ENCODE assay signal across 1 cellular context in genomic region chr2:237692601-237693079, GRCh38.
TF ChIP-seq lines count a peak whose summit lies in the region.

No MANE protein-coding gene starts in this region.

TF ChIP-seq in K562, 482 proteins besides CTCF, POLR2A, EP300 and RAD21 (continued from another document and continues in another):
- TF ChIP-seq THRA (IDR thresholded peaks at IDR 0.05) (no peak), ZNF766 (CRISPR knock-in tag; conservative IDR thresholded peaks at IDR 0.05) (no peak), PHF8 (IDR thresholded peaks at IDR 0.05; ENCODE audit: borderline replicate concordance, low read length) (peak; percentile 11; the same call in 1 of the 2 replicates), HNRNPL (IDR thresholded peaks at IDR 0.05; ENCODE audit: low read depth, low read length) (no peak), HMBOX1 (IDR thresholded peaks at IDR 0.05) (no peak), WHSC1 (IDR thresholded peaks at IDR 0.05; ENCODE audit: low read length) (no peak), MNT (conservative IDR thresholded peaks at IDR 0.05) (peak; percentile 57 to 77), THAP12 (CRISPR knock-in tag; IDR thresholded peaks at IDR 0.05) (no peak), IFI16 (CRISPR knock-in tag; IDR thresholded peaks at IDR 0.05) (no peak), ZFX (CRISPR knock-in tag; IDR thresholded peaks at IDR 0.05) (peak; percentile 36; the same call in 1 of the 2 replicates), NUFIP1 (IDR thresholded peaks at IDR 0.05; ENCODE audit: partially characterized antibody) (no peak), E2F6 (IDR thresholded peaks at IDR 0.05; ENCODE audit: borderline replicate concordance in 1 of 2, extremely low read depth in 1 of 2, insufficient read depth in 1 of 2, insufficient read length in 1 of 2, low read depth in 1 of 2, low read length in 1 of 2, poor library complexity in 1 of 2, severe bottlenecking in 1 of 2) (peak in 1 of 2 experiments; percentile 76), MGA (IDR thresholded peaks at IDR 0.05) (peak; percentile 53), MLLT1 (IDR thresholded peaks at IDR 0.05) (no peak), NRF1 (conservative IDR thresholded peaks at IDR 0.05 in 1 of 2, IDR thresholded peaks at IDR 0.05 in 1 of 2) (0 out of 4 replicates have a peak, but pooled peaks of 1 of the 2 experiments have one; percentile 34), CBFB (CRISPR knock-in tag; IDR thresholded peaks at IDR 0.05) (no peak), ZBTB11 (CRISPR knock-in tag; IDR thresholded peaks at IDR 0.05) (peak in 1 of 3 experiments; percentile 3; a peak in 1 of 6 replicates), CCAR2 (IDR thresholded peaks at IDR 0.05; ENCODE audit: low read depth, low read length) (no peak), GMEB1 (CRISPR knock-in tag; IDR thresholded peaks at IDR 0.05) (no peak), MAFK (IDR thresholded peaks at IDR 0.05; ENCODE audit: low read length) (no peak), ZNF785 (CRISPR knock-in tag; IDR thresholded peaks at IDR 0.05) (no peak), CBX3 (IDR thresholded peaks at IDR 0.05; ENCODE audit: borderline replicate concordance in 1 of 2, low read length in 2 of 2) (no peak), ZNF133 (CRISPR knock-in tag; IDR thresholded peaks at IDR 0.05) (no peak), NR2C2 (CRISPR knock-in tag; IDR thresholded peaks at IDR 0.05) (no peak), NR2C2 (tag; IDR thresholded peaks at IDR 0.05) (no peak), RBBP5 (IDR thresholded peaks at IDR 0.05; ENCODE audit: borderline replicate concordance, insufficient read depth, low read length, poor library complexity, severe bottlenecking) (peak; percentile 25)
